In the genomic region with DNA sequence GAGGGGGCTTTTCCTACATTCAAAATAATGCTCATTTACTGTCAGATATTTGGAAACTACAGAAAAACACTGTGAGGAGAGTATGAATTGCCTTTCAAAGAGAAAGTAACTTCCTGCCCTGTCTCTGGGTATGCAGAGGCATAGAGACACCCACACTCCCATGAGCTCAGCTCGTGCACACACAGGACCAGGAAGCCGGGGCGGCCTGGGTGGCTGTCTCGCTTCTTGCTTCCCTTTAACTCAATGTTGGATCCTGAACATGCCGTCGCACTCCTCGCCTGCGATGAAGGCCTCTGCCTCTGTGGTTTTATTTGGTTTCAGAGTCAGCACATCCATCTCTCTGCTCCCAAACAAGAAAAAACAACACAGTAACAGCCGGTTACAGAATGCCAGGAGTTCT, we compare ENCODE assay signal across 12 cellular contexts. TPM values are rescaled to one million over a fixed set of nuclear protein-coding genes. Genes with fewer than 3 reads are reported as not detected.
DNase-seq lines count a peak whose midpoint lies in the region; ATAC-seq lines count a peak whose summit lies in the region.
"Had no signal": no experiment of that assay in that cellular context is flagged by ENCODE, and none has a peak within 500 bp of the region (broad histone marks: within the 10 kb centered on the region; RNA-seq: fewer than 3 reads in every experiment).

No MANE protein-coding gene starts in this region.

- H3K27me3 Mint-ChIP-seq in activated T-cell treated with anti-CD3 and anti-CD28 coated beads, Interleukin-2, amount 50 U/mL, for 4 hours (ENCODE audit: low read depth), result no peaks in the 10 kb centered on the region
- H3K27me3 Mint-ChIP-seq in effector memory CD8-positive, alpha-beta T cell, result peaks cover 6 to 20% of the 10 kb centered on the region in 2 donors

- peak; percentile 48 for ATAC-seq in GM18868 (IDR thresholded peaks at IDR 0.05; ENCODE audit: unreplicated experiment)
- ATAC-seq in HG02852 (IDR thresholded peaks at IDR 0.05; ENCODE audit: unreplicated experiment), result peak; percentile 73
- peak; percentile 70 to 81 for ATAC-seq in activated T-cell treated with anti-CD3 and anti-CD28 coated beads, Interleukin-2, amount 50 U/mL, for 4 hours
- no peak for ATAC-seq in effector memory CD8-positive, alpha-beta T cell (replicated peaks)
- ATAC-seq in GM18517 (IDR thresholded peaks at IDR 0.05; ENCODE audit: unreplicated experiment), result no peak
- ATAC-seq: K562, left cardiac atrium, Panc1 had no signal

- no peaks in the 10 kb centered on the region for H3K36me3 Mint-ChIP-seq in activated T-cell treated with anti-CD3 and anti-CD28 coated beads, Interleukin-2, amount 50 U/mL, for 4 hours (ENCODE audit: insufficient read depth)
- no peaks in the 10 kb centered on the region for H3K36me3 Mint-ChIP-seq in effector memory CD8-positive, alpha-beta T cell (ENCODE audit: insufficient read depth)

- H3K27ac Mint-ChIP-seq in effector memory CD8-positive, alpha-beta T cell, result peak overlapping the region in 1 of 2 donors; percentile 28

- peaks cover 9% of the 10 kb centered on the region for H3K4me1 Mint-ChIP-seq in activated T-cell treated with anti-CD3 and anti-CD28 coated beads, Interleukin-2, amount 50 U/mL, for 4 hours (ENCODE audit: low read depth)
- H3K4me1 Mint-ChIP-seq in effector memory CD8-positive, alpha-beta T cell (ENCODE audit: low read depth in 2 of 2), result peaks cover 0 to 3% of the 10 kb centered on the region in 2 donors

- peak overlapping the region; percentile 5 for H3K4me3 Mint-ChIP-seq in activated T-cell treated with anti-CD3 and anti-CD28 coated beads, Interleukin-2, amount 50 U/mL, for 4 hours
- peak overlapping the region in 1 of 2 donors; percentile 41 for H3K4me3 Mint-ChIP-seq in effector memory CD8-positive, alpha-beta T cell

- no peak for DNase-seq in activated T-cell treated with anti-CD3 and anti-CD28 coated beads, Interleukin-2, amount 50 U/mL, for 4 hours
- peak; percentile 29 for DNase-seq in stimulated activated CD4-positive, alpha-beta T cell treated with anti-CD3 and anti-CD28 coated beads, Interleukin-12 subunit alpha, Interleukin-12 subunit beta, amount 100 ng/mL, for 4 hours
- DNase-seq in effector memory CD8-positive, alpha-beta T cell, result no peak
- DNase-seq in SHP77 treated with DMSO at 0.1 percent for 48 hours (lab: John Stamatoyannopoulos, UW) (no peak), HuH-7.5 (ENCODE audit: low spot score) (no peak)
- DNase-seq: DMS153, left cardiac atrium had no signal

- no peaks in the 10 kb centered on the region for H3K9me3 Mint-ChIP-seq in activated T-cell treated with anti-CD3 and anti-CD28 coated beads, Interleukin-2, amount 50 U/mL, for 4 hours
- no peaks in the 10 kb centered on the region for H3K9me3 Mint-ChIP-seq in effector memory CD8-positive, alpha-beta T cell

RNA-seq across cellular contexts. Expression of gene GPR78, which starts 40.1 kb away (rescaled TPM):
- not detected for total RNA-seq in activated T-cell treated with anti-CD3 and anti-CD28 coated beads, Interleukin-2, amount 50 U/mL, for 4 hours

RNA-seq across cellular contexts. Expression of gene CPZ, which starts 52.5 kb away (rescaled TPM):
- not detected for total RNA-seq in activated T-cell treated with anti-CD3 and anti-CD28 coated beads, Interleukin-2, amount 50 U/mL, for 4 hours

Comparison
In these comparisons a context has a peak if more than half of its experiments do, and no peak if none do; other contexts are left out.
1. ATAC-seq: peak in GM18868 (single experiment), HG02852 (single experiment) and activated T-cell treated with anti-CD3 and anti-CD28 coated beads, Interleukin-2, amount 50 U/mL, for 4 hours (2 of 2); none in effector memory CD8-positive, alpha-beta T cell (single experiment) and GM18517 (single experiment).